Comparison of ENCODE assay signal across 11 cellular contexts in the genomic region with DNA sequence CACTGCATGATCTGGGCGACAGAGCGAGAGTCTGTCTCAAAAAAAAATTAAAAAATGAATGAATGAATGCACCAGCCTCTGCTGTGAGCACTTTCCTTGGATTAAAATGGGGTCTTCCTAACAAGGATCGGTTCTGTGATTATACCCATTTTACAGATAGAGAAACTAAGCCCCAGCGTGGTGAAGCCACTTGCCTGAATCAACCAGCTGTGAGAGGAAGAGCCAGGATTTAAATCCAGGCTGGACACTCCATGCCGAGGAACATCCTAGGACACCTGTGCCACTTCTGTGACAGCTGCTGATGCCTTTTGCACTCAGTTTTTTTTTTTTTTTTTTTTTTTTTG. TPM values are rescaled to one million over a fixed set of nuclear protein-coding genes. Genes with fewer than 3 reads are reported as not detected.
DNase-seq lines count a peak whose midpoint lies in the region; FAIRE-seq and TF ChIP-seq lines count a peak whose summit lies in the region.
"Had no signal": no experiment of that assay in that cellular context is flagged by ENCODE, and none has a peak within 500 bp of the region (broad histone marks: within the 10 kb centered on the region; RNA-seq: fewer than 3 reads in every experiment).

No MANE protein-coding gene starts in this region.

- no peak for TF ChIP-seq EP300 in H1 (IDR thresholded peaks at IDR 0.05; ENCODE audit: borderline replicate concordance in 1 of 2, low read depth in 2 of 2, low read length in 2 of 2)

- no peak overlapping the region for H2AFZ ChIP-seq in H1 (ENCODE audit: low read length)

- H4K8ac ChIP-seq in H1 (ENCODE audit: extremely low read depth, insufficient read depth, low read length): no peak overlapping the region

- H3K9me3 ChIP-seq in H1 (ENCODE audit: insufficient read depth in 2 of 2, low read depth in 1 of 2, low read length in 1 of 2) (no peaks in the 10 kb centered on the region), spleen (no peaks in the 10 kb centered on the region), small intestine (ENCODE audit: control insufficient read depth, low read depth) (no peaks in the 10 kb centered on the region)
- H3K9me3 ChIP-seq: upper lobe of right lung had no signal

- no peak for TF ChIP-seq RAD21 in H1 (IDR thresholded peaks at IDR 0.05 in 1 of 2, conservative IDR thresholded peaks at IDR 0.05 in 1 of 2; ENCODE audit: low read depth in 2 of 2, low read length in 2 of 2)

- H3K36me3 Mint-ChIP-seq in activated CD4-positive, alpha-beta T cell treated with anti-CD3 and anti-CD28 coated beads, Interleukin-2, amount 10 ng/mL, durations not matched to agents 24 days and 14 days (ENCODE audit: low read depth): peaks cover 3% of the 10 kb centered on the region

- H3K9ac ChIP-seq in H1 (replicated peaks in 1 of 4; ENCODE audit: extremely low read depth in 1 of 4, low read depth in 3 of 4, low read length in 3 of 4): no peak overlapping the region

- H3K23me2 ChIP-seq in H1 (ENCODE audit: low read depth, low read length): peaks cover 3% of the 10 kb centered on the region; the same call in 1 of the 2 replicates

- H3K56ac ChIP-seq in H1 (replicated peaks; ENCODE audit: insufficient read length, low read depth, low read length): no peak overlapping the region

- H3K79me2 ChIP-seq in H1 (ENCODE audit: control insufficient read depth in 1 of 2, insufficient read depth in 2 of 2, low read length in 2 of 2): no peaks in the 10 kb centered on the region

- no peak overlapping the region for H4K91ac ChIP-seq in H1 (replicated peaks; ENCODE audit: insufficient read length, low read length)

- POLR2A ChIA-PET in HEK293T (lab: Yijun Ruan, JAX): no interaction called here
- POLR2A ChIA-PET in H1 (lab: Charles Lee; ENCODE audit: partially characterized antibody): interaction anchor here (4.4 kb wide), 1 partner anchor 11 kb away, joined by 56 read pairs; no protein-coding TSS in a partner anchor

- no peak overlapping the region for H3K27ac Mint-ChIP-seq in activated CD4-positive, alpha-beta T cell treated with anti-CD3 and anti-CD28 coated beads, Interleukin-2, amount 10 ng/mL, durations not matched to agents 24 days and 14 days

- peaks cover 0 to 1% (median 0%) of the 10 kb centered on the region in 4 experiments; a peak in 1 of 8 replicates for H3K36me3 ChIP-seq in H1 (ENCODE audit: control insufficient read depth in 2 of 4, insufficient read depth in 4 of 4, low read length in 3 of 4)
- H3K36me3 ChIP-seq in spleen: peaks cover 0 to 10% (median 3%) of the 10 kb centered on the region in 6 donors
- no peaks in the 10 kb centered on the region for H3K36me3 ChIP-seq in small intestine (ENCODE audit: control insufficient read depth in 2 of 2, insufficient read depth in 2 of 2, low read length in 2 of 2)

- H2AK5ac ChIP-seq in H1 (ENCODE audit: low read depth, low read length): no peak overlapping the region

- H4K20me1 ChIP-seq in H1 (replicated peaks in 1 of 2; ENCODE audit: control insufficient read depth in 1 of 2, insufficient read depth in 2 of 2, low read length in 2 of 2): no peaks in the 10 kb centered on the region

- no peaks in the 10 kb centered on the region for H3K79me1 ChIP-seq in H1 (ENCODE audit: low read depth, low read length)

- no peak overlapping the region for H2BK120ac ChIP-seq in H1 (replicated peaks; ENCODE audit: low read depth, low read length)

- intact Hi-C loops in activated CD4-positive, alpha-beta T cell treated with anti-CD3 and anti-CD28 coated beads, Interleukin-2, amount 10 ng/mL, durations not matched to agents 24 days and 14 days (cut with micrococcal nuclease): no loop called here
- intact Hi-C loops in spleen (cut with DNase I; ENCODE audit: low total_unique reads): no loop called here

- TF ChIP-seq CTCF in H1 (IDR thresholded peaks at IDR 0.05; ENCODE audit: control extremely low read depth in 1 of 3, insufficient read depth in 1 of 3, low read depth in 1 of 3, low read length in 3 of 3): no peak
- TF ChIP-seq CTCF in spleen (IDR thresholded peaks at IDR 0.05 in 8 of 11, conservative IDR thresholded peaks at IDR 0.05 in 3 of 11): no peak

- 78% methylated on average over 5 of the region's 5 CpGs; no CpG with 5 or more reads in 1 of the 2 experiments for WGBS in H1 (ENCODE audit: extremely low coverage in 1 of 2, insufficient coverage in 1 of 2, insufficient read length in 1 of 2, insufficient replicate concordance in 2 of 2, low coverage in 1 of 2, low lambda C conversion rate in 2 of 2, missing lambda C conversion rate in 1 of 2), 2 experiments
- whole genome bisulfite sequencing in spleen, 5 donors: 75 to 90% (median 86%) methylated on average over 5 of the region's 5 CpGs
- WGBS in small intestine, 3 donors: 63 to 83% (median 77%) methylated on average over 5 of the region's 5 CpGs

- no peaks in the 10 kb centered on the region for H3K9me3 Mint-ChIP-seq in activated CD4-positive, alpha-beta T cell treated with anti-CD3 and anti-CD28 coated beads, Interleukin-2, amount 10 ng/mL, durations not matched to agents 24 days and 14 days

- FAIRE-seq in H1 (lab: Jason Lieb, UNC): no peak
- FAIRE-seq in small intestine (lab: Jason Lieb, UNC): no peak

- TF ChIP-seq POLR2A in H1 (IDR thresholded peaks at IDR 0.05; ENCODE audit: control extremely low read depth in 1 of 2, low read depth in 2 of 2, low read length in 2 of 2): no peak
- TF ChIP-seq POLR2A in spleen (IDR thresholded peaks at IDR 0.05): no peak

- H3K4me1 ChIP-seq in H1 (replicated peaks in 1 of 4; ENCODE audit: control insufficient read depth in 3 of 4, insufficient read depth in 4 of 4, low read length in 3 of 4): peaks cover 5 to 9% (median 6%) of the 10 kb centered on the region in 4 experiments
- peaks cover 4 to 30% (median 15%) of the 10 kb centered on the region in 6 donors for H3K4me1 ChIP-seq in spleen
- H3K4me1 ChIP-seq in small intestine (ENCODE audit: control insufficient read depth in 2 of 2, insufficient read depth in 1 of 2, low read depth in 1 of 2, low read length in 1 of 2): peaks cover 2 to 3% of the 10 kb centered on the region in 2 donors

- CTCF ChIA-PET in HEK293T (lab: Yijun Ruan, JAX): interaction anchor here (0.7 kb wide), 1 partner anchor 226 kb away, joined by 8 read pairs; no protein-coding TSS in a partner anchor
- CTCF ChIA-PET in H1 (lab: Charles Lee; ENCODE audit: partially characterized antibody): interaction anchor here (0.6 to 0.8 kb wide), 3 partner anchors 86 to 461 kb away, joined by 3 read pairs; no protein-coding TSS in a partner anchor

- DNase-seq in activated CD4-positive, alpha-beta T cell treated with anti-CD3 and anti-CD28 coated beads, Interleukin-2, amount 10 ng/mL, durations not matched to agents 24 days and 14 days: no peak
- DNase-seq in activated CD4-positive, alpha-beta T cell treated with anti-CD3 and anti-CD28 coated beads for 48 hours: no peak
- DNase-seq in HEK293T (ENCODE audit: extremely low spot score): no peak
- no peak for DNase-seq in H1 (ENCODE audit: low read depth in 1 of 2, low spot score in 2 of 2)
- DNase-seq in spleen: no peak
- no peak for DNase-seq in occipital lobe (lab: John Stamatoyannopoulos, UW)
- DNase-seq in C1 segment of cervical spinal cord (lab: John Stamatoyannopoulos, UW): no peak
- DNase-seq in small intestine: no peak
- DNase-seq: activated gamma-delta T cell, DMS 273 treated with DMSO at 0.1 percent for 48 hours had no signal

- no peak overlapping the region for H4K5ac ChIP-seq in H1 (ENCODE audit: insufficient read length, low read depth, low read length)

- H3K27me3 ChIP-seq in H1 (replicated peaks in 1 of 4; ENCODE audit: control insufficient read depth in 3 of 4, extremely low read depth in 1 of 4, insufficient read depth in 3 of 4, low read length in 3 of 4) (peaks cover 0 to 2% (median 0%) of the 10 kb centered on the region in 4 experiments; a peak in 3 of 7 replicates), spleen (replicated peaks in 1 of 7) (peaks cover 0 to 24% (median 0%) of the 10 kb centered on the region in 7 donors), small intestine (ENCODE audit: control insufficient read depth in 2 of 2, insufficient read depth in 2 of 2, low read length in 2 of 2) (no peaks in the 10 kb centered on the region)
- H3K27me3 ChIP-seq: upper lobe of right lung had no signal

- H3K23ac ChIP-seq in H1 (ENCODE audit: insufficient read length): no peak overlapping the region

- peak overlapping the region; percentile 80 for H3K4me3 Mint-ChIP-seq in activated CD4-positive, alpha-beta T cell treated with anti-CD3 and anti-CD28 coated beads, Interleukin-2, amount 10 ng/mL, durations not matched to agents 24 days and 14 days

- peaks cover 7% of the 10 kb centered on the region for H3K4me1 Mint-ChIP-seq in activated CD4-positive, alpha-beta T cell treated with anti-CD3 and anti-CD28 coated beads, Interleukin-2, amount 10 ng/mL, durations not matched to agents 24 days and 14 days

- H2BK20ac ChIP-seq in H1 (ENCODE audit: low read length): no peak overlapping the region

- H3K4me3 ChIP-seq in H1 (ENCODE audit: extremely low read depth in 1 of 4, insufficient read depth in 2 of 4, low read depth in 3 of 4, low read length in 4 of 4): peak overlapping the region in 1 of 4 experiments; percentile 61; a peak in 1 of 8 replicates
- H3K4me3 ChIP-seq in spleen: peak overlapping the region in 2 of 8 donors; percentile 28 to 66
- no peak overlapping the region for H3K4me3 ChIP-seq in small intestine (ENCODE audit: low read depth in 1 of 2, low read length in 2 of 2)

- H3K4ac ChIP-seq in H1 (replicated peaks; ENCODE audit: insufficient read length, low read depth, low read length): no peak overlapping the region

- H2BK5ac ChIP-seq in H1 (ENCODE audit: low read depth, low read length): no peak overlapping the region

- H3K27ac ChIP-seq in H1 (ENCODE audit: low read depth, low read length): no peak overlapping the region
- H3K27ac ChIP-seq in spleen: peak overlapping the region in 6 of 8 donors; percentile 70 to 81 (median 78)
- H3K27ac ChIP-seq in small intestine (ENCODE audit: low read depth in 1 of 2, low read length in 1 of 2): no peak overlapping the region

- peaks cover 8% of the 10 kb centered on the region for H3K27me3 Mint-ChIP-seq in activated CD4-positive, alpha-beta T cell treated with anti-CD3 and anti-CD28 coated beads, Interleukin-2, amount 10 ng/mL, durations not matched to agents 24 days and 14 days

- H2BK12ac ChIP-seq in H1 (ENCODE audit: low read depth, low read length): no peak overlapping the region

- no peak overlapping the region for H2BK15ac ChIP-seq in H1 (ENCODE audit: low read length)

- H3K4me2 ChIP-seq in H1 (ENCODE audit: insufficient read depth in 1 of 2, low read depth in 2 of 2, low read length in 2 of 2): peak overlapping the region in 1 of 2 experiments; percentile 59; a peak in 2 of 4 replicates

- no peak overlapping the region for H3K14ac ChIP-seq in H1 (ENCODE audit: insufficient read length)

- H3K18ac ChIP-seq in H1 (ENCODE audit: extremely low read depth, low read length): no peak overlapping the region

RNA-seq across cellular contexts. Expression of a gene that starts 14.1 kb away (rescaled TPM):
- total RNA-seq in activated CD4-positive, alpha-beta T cell treated with anti-CD3 and anti-CD28 coated beads, Interleukin-2, amount 10 ng/mL, durations not matched to agents 24 days and 14 days: 380 and 392 TPM in 2 replicates
- total RNA-seq in H1 (2021; fragmentation: NEBNext Ultra II Directional; extraction: Animal tissue kit (Norgen Biotek cat#: 25700)): 187 and 197 TPM in 2 replicates
- polyA plus RNA-seq in H1 (2011; rRNA removed) (285 and 392 TPM in 2 replicates), spleen (100 to 1,000 TPM; 428 to 618 (median 514) TPM), small intestine (100 to 1,000 TPM; 332 to 488 (median 370) TPM)
- polyA plus RNA-seq in H1 (2011; cell fraction: cytosol; rRNA removed): 228 TPM
- polyA plus RNA-seq in H1 (2011; cell fraction: nucleus; rRNA removed): 492 TPM
- polyA plus RNA-seq in H1 (2012, experiment 1 of 2): 186 to 340 TPM (median 248 TPM) in 4 replicates
- 326 TPM for polyA plus RNA-seq in H1 (2012, experiment 2 of 2)
- 164 TPM for polyA plus RNA-seq in H1 (2013, experiment 1 of 2)
- polyA plus RNA-seq in H1 (2013, experiment 2 of 2): 162 TPM
- 155 and 179 TPM in 2 replicates for polyA minus RNA-seq in H1 (2011; rRNA and poly(A)+ RNA removed)
- 203 TPM for polyA minus RNA-seq in H1 (2011; cell fraction: cytosol; rRNA and poly(A)+ RNA removed)
- polyA minus RNA-seq in H1 (2011; cell fraction: nucleus; rRNA and poly(A)+ RNA removed): 91.6 TPM
- total RNA-seq in spleen (100 to 1,000 TPM; 325 to 569 (median 425) TPM), occipital lobe (95.8 TPM)

RNA-seq across cellular contexts. Expression of a gene that starts 19.1 kb away (rescaled TPM):
- 1.4 and 2.3 TPM in 2 replicates for total RNA-seq in activated CD4-positive, alpha-beta T cell treated with anti-CD3 and anti-CD28 coated beads, Interleukin-2, amount 10 ng/mL, durations not matched to agents 24 days and 14 days
- 11.5 and 12.5 TPM in 2 replicates for total RNA-seq in H1 (2021; fragmentation: NEBNext Ultra II Directional; extraction: Animal tissue kit (Norgen Biotek cat#: 25700))
- 8.0 and 12.7 TPM in 2 replicates for polyA plus RNA-seq in H1 (2011; rRNA removed)
- polyA plus RNA-seq in H1 (2011; cell fraction: cytosol; rRNA removed): 8.4 TPM
- 24.8 TPM for polyA plus RNA-seq in H1 (2011; cell fraction: nucleus; rRNA removed)
- polyA plus RNA-seq in H1 (2012, experiment 1 of 2): 7.6 to 12.3 TPM (median 10.7 TPM) in 4 replicates
- polyA plus RNA-seq in H1 (2012, experiment 2 of 2): 8.3 TPM
- polyA plus RNA-seq in H1 (2013, experiment 1 of 2): 19.4 TPM
- 19.1 TPM for polyA plus RNA-seq in H1 (2013, experiment 2 of 2)
- 2.6 and 3.4 TPM in 2 replicates for polyA minus RNA-seq in H1 (2011; rRNA and poly(A)+ RNA removed)
- polyA minus RNA-seq in H1 (2011; cell fraction: cytosol; rRNA and poly(A)+ RNA removed): 6.7 TPM
- polyA minus RNA-seq in H1 (2011; cell fraction: nucleus; rRNA and poly(A)+ RNA removed): 6.8 TPM
- total RNA-seq in spleen: 10 to 100 TPM; 31.7 to 88.0 (median 40.2) TPM
- 10 to 100 TPM; 12.0 to 46.7 (median 22.8) TPM for polyA plus RNA-seq in spleen
- total RNA-seq in occipital lobe: 6.1 TPM
- polyA plus RNA-seq in small intestine: 10 to 100 TPM in 1 of 3 donors, 1 to 10 TPM in 2; 3.8 to 19.2 (median 5.4) TPM

RNA-seq across cellular contexts. Expression of a gene that starts 46.0 kb away (rescaled TPM):
- total RNA-seq in activated CD4-positive, alpha-beta T cell treated with anti-CD3 and anti-CD28 coated beads, Interleukin-2, amount 10 ng/mL, durations not matched to agents 24 days and 14 days: 7.4 and 10.1 TPM in 2 replicates
- 19.9 and 21.1 TPM in 2 replicates for total RNA-seq in H1 (2021; fragmentation: NEBNext Ultra II Directional; extraction: Animal tissue kit (Norgen Biotek cat#: 25700))
- polyA plus RNA-seq in H1 (2011; rRNA removed) (6.2 and 13.6 TPM in 2 replicates), spleen (10 to 100 TPM in 1 of 3 donors, 1 to 10 TPM in 2; 5.1 to 22.7 (median 6.1) TPM), small intestine (100 to 1,000 TPM; 173 to 216 (median 190) TPM)
- polyA plus RNA-seq in H1 (2011; cell fraction: cytosol; rRNA removed): 10.8 TPM
- 19.0 TPM for polyA plus RNA-seq in H1 (2011; cell fraction: nucleus; rRNA removed)
- 13.5 to 20.6 TPM (median 17.0 TPM) in 4 replicates for polyA plus RNA-seq in H1 (2012, experiment 1 of 2)
- polyA plus RNA-seq in H1 (2012, experiment 2 of 2): 13.5 TPM
- polyA plus RNA-seq in H1 (2013, experiment 1 of 2): 18.3 TPM
- polyA plus RNA-seq in H1 (2013, experiment 2 of 2): 17.5 TPM
- 4.9 and 7.8 TPM in 2 replicates for polyA minus RNA-seq in H1 (2011; rRNA and poly(A)+ RNA removed)
- polyA minus RNA-seq in H1 (2011; cell fraction: cytosol; rRNA and poly(A)+ RNA removed): 10.4 TPM
- polyA minus RNA-seq in H1 (2011; cell fraction: nucleus; rRNA and poly(A)+ RNA removed): 6.6 TPM
- total RNA-seq in spleen (10 to 100 TPM; 22.6 to 41.5 (median 33.4) TPM), occipital lobe (56.8 TPM)

Comparison
In these comparisons a context has a peak if more than half of its experiments do, and no peak if none do; other contexts are left out.
1. H3K27ac ChIP-seq: peak in spleen (6 of 8); none in H1 (single experiment) and small intestine (0 of 2).